In the genomic region with DNA sequence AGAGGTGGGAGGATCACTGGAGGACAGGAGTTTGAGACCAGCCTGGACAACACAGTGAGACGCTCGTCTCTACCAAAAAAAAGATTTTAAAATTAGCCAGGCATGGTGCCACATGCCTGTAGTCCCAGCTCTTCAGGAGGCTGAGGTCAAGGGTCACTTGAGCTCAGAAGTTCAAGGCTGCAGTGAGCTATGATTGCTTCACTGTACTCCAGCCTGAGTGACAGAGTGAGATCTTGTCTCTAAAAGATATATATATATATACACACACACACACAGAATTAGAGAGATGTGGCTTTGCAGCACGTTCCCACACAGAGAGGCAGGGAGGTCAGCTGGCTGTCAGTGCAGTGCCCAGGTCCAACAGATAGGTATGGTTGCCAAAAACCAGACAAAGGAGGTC, we compare ENCODE assay signal across 1 cellular context.
TF ChIP-seq lines count a peak whose summit lies in the region.

No MANE protein-coding gene starts in this region.

TF ChIP-seq in HepG2, 621 proteins besides CTCF, POLR2A, EP300 and RAD21 (continued from another document):
- TF ChIP-seq BCL6 (CRISPR knock-in tag; IDR thresholded peaks at IDR 0.05) = peak; percentile 39; the same call in 1 of the 2 replicates
- TF ChIP-seq RARA (CRISPR knock-in tag; IDR thresholded peaks at IDR 0.05) = peak; percentile 78
- TF ChIP-seq, protein P1, sequence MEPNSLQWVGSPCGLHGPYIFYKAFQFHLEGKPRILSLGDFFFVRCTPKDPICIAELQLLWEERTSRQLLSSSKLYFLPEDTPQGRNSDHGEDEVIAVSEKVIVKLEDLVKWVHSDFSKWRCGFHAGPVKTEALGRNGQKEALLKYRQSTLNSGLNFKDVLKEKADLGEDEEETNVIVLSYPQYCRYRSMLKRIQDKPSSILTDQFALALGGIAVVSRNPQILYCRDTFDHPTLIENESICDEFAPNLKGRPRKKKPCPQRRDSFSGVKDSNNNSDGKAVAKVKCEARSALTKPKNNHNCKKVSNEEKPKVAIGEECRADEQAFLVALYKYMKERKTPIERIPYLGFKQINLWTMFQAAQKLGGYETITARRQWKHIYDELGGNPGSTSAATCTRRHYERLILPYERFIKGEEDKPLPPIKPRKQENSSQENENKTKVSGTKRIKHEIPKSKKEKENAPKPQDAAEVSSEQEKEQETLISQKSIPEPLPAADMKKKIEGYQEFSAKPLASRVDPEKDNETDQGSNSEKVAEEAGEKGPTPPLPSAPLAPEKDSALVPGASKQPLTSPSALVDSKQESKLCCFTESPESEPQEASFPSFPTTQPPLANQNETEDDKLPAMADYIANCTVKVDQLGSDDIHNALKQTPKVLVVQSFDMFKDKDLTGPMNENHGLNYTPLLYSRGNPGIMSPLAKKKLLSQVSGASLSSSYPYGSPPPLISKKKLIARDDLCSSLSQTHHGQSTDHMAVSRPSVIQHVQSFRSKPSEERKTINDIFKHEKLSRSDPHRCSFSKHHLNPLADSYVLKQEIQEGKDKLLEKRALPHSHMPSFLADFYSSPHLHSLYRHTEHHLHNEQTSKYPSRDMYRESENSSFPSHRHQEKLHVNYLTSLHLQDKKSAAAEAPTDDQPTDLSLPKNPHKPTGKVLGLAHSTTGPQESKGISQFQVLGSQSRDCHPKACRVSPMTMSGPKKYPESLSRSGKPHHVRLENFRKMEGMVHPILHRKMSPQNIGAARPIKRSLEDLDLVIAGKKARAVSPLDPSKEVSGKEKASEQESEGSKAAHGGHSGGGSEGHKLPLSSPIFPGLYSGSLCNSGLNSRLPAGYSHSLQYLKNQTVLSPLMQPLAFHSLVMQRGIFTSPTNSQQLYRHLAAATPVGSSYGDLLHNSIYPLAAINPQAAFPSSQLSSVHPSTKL (CRISPR knock-in tag; IDR thresholded peaks at IDR 0.05) = 0 out of 2 replicates have a peak, but pooled peaks have one; percentile 29
- TF ChIP-seq CEBPG (CRISPR knock-in tag; IDR thresholded peaks at IDR 0.05) = peak; percentile 76
- peak; percentile 56 for TF ChIP-seq HNF4A (CRISPR knock-in tag; IDR thresholded peaks at IDR 0.05)
